21 cellular contexts compared by ENCODE assay signal in the genomic region with DNA sequence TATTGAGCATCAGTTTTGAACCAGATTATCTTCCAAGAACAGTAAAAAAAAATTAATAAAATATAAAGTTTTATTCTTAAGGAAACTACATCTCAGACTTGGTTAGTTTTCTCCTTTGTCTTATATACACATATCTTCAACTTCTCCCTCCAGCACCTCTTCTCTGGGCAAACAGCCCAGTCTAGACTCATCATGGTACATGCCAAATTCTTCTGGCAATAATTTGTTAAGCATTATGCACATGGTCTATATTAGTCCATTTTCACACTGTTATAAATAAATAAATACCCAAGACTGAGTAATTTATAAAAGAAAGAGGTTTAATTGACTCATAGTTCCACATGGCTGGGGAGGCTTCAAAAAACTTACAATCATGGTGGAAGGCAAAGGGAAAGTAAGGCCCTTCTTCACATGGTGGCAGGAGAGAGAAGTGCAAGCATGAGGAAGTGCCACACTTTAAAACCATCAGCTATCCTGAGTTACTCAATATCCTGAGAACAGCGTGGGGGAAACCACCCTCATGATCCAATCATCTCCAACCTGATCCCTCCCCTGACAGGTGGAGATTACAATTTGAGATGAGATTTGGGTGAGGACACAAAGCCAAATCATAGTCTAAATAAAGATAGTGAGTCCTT.
DNase-seq lines count a peak whose midpoint lies in the region; ATAC-seq and TF ChIP-seq lines count a peak whose summit lies in the region.
"Had no signal": no experiment of that assay in that cellular context is flagged by ENCODE, and none has a peak within 500 bp of the region (broad histone marks: within the 10 kb centered on the region; RNA-seq: fewer than 3 reads in every experiment).

No MANE protein-coding gene starts in this region.

- DNase-seq in AG09309 (ENCODE audit: low read depth) (no peak), HCEC 1CT (peak; percentile 2), OCI-M1 (lab: John Stamatoyannopoulos, UW) (peak; percentile 23), fibroblast of mammary gland (ENCODE audit: low read depth) (peak; percentile 40), RKO (ENCODE audit: low spot score) (no peak), NCI-H2227 treated with DMSO at 0.1 percent for 48 hours (lab: John Stamatoyannopoulos, UW) (no peak)
- no peak for DNase-seq in T-helper 2 cell treated with Interferon-gamma antibody and Interleukin-4, amounts not matched to agents 5 μg/mL and 100 μg/mL, for 36 hours (ENCODE audit: low spot score)
- DNase-seq: activated CD4-positive, alpha-beta T cell treated with anti-CD3 and anti-CD28 coated beads for 4 hours; activated naive CD4-positive, alpha-beta T cell treated with anti-CD3 and anti-CD28 coated beads, Interleukin-2, amount 50 U/mL, for 16 hours; activated T-cell treated with anti-CD3 and anti-CD28 coated beads, Interleukin-2, amount 50 U/mL, for 48 hours; anterior cingulate cortex; Calu3; cerebellar nuclear complex; NCI-H1436 treated with DMSO at 0.1 percent for 48 hours; NCI-H2171; nucleus accumbens; Right ventricle myocardium superior; stimulated activated CD4-positive, alpha-beta T cell treated with anti-CD3 and anti-CD28 coated beads, Interleukin-2, amount 100 ng/mL, for 24 hours had no signal

- H3K4me3 ChIP-seq in AG09309 (ENCODE audit: control insufficient read depth, low read depth, low read length) (no peak overlapping the region), fibroblast of mammary gland (ENCODE audit: control insufficient read depth, low read depth, low read length) (no peak overlapping the region)
- H3K4me3 ChIP-seq: skin epidermis had no signal

- ATAC-seq in GM18867 (IDR thresholded peaks at IDR 0.05; ENCODE audit: unreplicated experiment) = no peak
- ATAC-seq: stimulated activated effector memory CD8-positive, alpha-beta T cell treated with anti-CD3 and anti-CD28 coated beads, Interleukin-12 subunit alpha, Interleukin-12 subunit beta, amount 100 ng/mL, for 72 hours had no signal

- no peaks in the 10 kb centered on the region for H3K27me3 Mint-ChIP-seq in T-helper 2 cell treated with Interferon-gamma antibody and Interleukin-4, amounts not matched to agents 5 μg/mL and 100 μg/mL, for 36 hours (ENCODE audit: low read depth)

- no peaks in the 10 kb centered on the region for H3K9me3 Mint-ChIP-seq in T-helper 2 cell treated with Interferon-gamma antibody and Interleukin-4, amounts not matched to agents 5 μg/mL and 100 μg/mL, for 36 hours

- no peak overlapping the region for H3K27ac Mint-ChIP-seq in T-helper 2 cell treated with Interferon-gamma antibody and Interleukin-4, amounts not matched to agents 5 μg/mL and 100 μg/mL, for 36 hours
- H3K27ac Mint-ChIP-seq: stimulated activated effector memory CD8-positive, alpha-beta T cell treated with anti-CD3 and anti-CD28 coated beads, Interleukin-12 subunit alpha, Interleukin-12 subunit beta, amount 100 ng/mL, for 72 hours had no signal

- H3K4me3 Mint-ChIP-seq in T-helper 2 cell treated with Interferon-gamma antibody and Interleukin-4, amounts not matched to agents 5 μg/mL and 100 μg/mL, for 36 hours = no peak overlapping the region
- H3K4me3 Mint-ChIP-seq: stimulated activated effector memory CD8-positive, alpha-beta T cell treated with anti-CD3 and anti-CD28 coated beads, Interleukin-12 subunit alpha, Interleukin-12 subunit beta, amount 100 ng/mL, for 72 hours had no signal

- H3K36me3 Mint-ChIP-seq in T-helper 2 cell treated with Interferon-gamma antibody and Interleukin-4, amounts not matched to agents 5 μg/mL and 100 μg/mL, for 36 hours (ENCODE audit: low read depth) = no peaks in the 10 kb centered on the region
- H3K36me3 Mint-ChIP-seq: stimulated activated effector memory CD8-positive, alpha-beta T cell treated with anti-CD3 and anti-CD28 coated beads, Interleukin-12 subunit alpha, Interleukin-12 subunit beta, amount 100 ng/mL, for 72 hours had no signal

- TF ChIP-seq CTCF in AG09309 (IDR thresholded peaks at IDR 0.05; ENCODE audit: control insufficient read depth, insufficient read depth, low read depth, low read length, missing control alignments) = peak; percentile 4
- TF ChIP-seq CTCF in fibroblast of mammary gland (conservative IDR thresholded peaks at IDR 0.05; ENCODE audit: control insufficient read depth, insufficient read depth, low read depth, low read length) = no peak

- no peaks in the 10 kb centered on the region for H3K4me1 Mint-ChIP-seq in T-helper 2 cell treated with Interferon-gamma antibody and Interleukin-4, amounts not matched to agents 5 μg/mL and 100 μg/mL, for 36 hours (ENCODE audit: low read depth)
- H3K4me1 Mint-ChIP-seq: stimulated activated effector memory CD8-positive, alpha-beta T cell treated with anti-CD3 and anti-CD28 coated beads, Interleukin-12 subunit alpha, Interleukin-12 subunit beta, amount 100 ng/mL, for 72 hours had no signal

Comparison
In these comparisons a context has a peak if more than half of its experiments do, and no peak if none do; other contexts are left out.
1. DNase-seq: peak in HCEC 1CT (single experiment), OCI-M1 (single experiment) and fibroblast of mammary gland (single experiment); none in AG09309 (single experiment), T-helper 2 cell treated with Interferon-gamma antibody and Interleukin-4, amounts not matched to agents 5 μg/mL and 100 μg/mL, for 36 hours (single experiment), RKO (single experiment) and NCI-H2227 treated with DMSO at 0.1 percent for 48 hours (single experiment).